ENCODE assay signal across 2 cellular contexts in genomic region chr15:31609243-31609642, GRCh38.
TF ChIP-seq lines count a peak whose summit lies in the region.

No MANE protein-coding gene starts in this region.

TF ChIP-seq in A549, 52 proteins besides CTCF, POLR2A, EP300 and RAD21:
- TF ChIP-seq HEYL (CRISPR knock-in tag; IDR thresholded peaks at IDR 0.05) (no peak), MAFK (IDR thresholded peaks at IDR 0.05; ENCODE audit: partially characterized antibody) (peak; percentile 16)

TF ChIP-seq in SK-N-SH, 30 proteins besides CTCF, POLR2A, EP300 and RAD21:
- no peak for TF ChIP-seq RFX5 (IDR thresholded peaks at IDR 0.05; ENCODE audit: low read length)
- TF ChIP-seq TAF1 (IDR thresholded peaks at IDR 0.05; ENCODE audit: borderline replicate concordance, low read depth, low read length) = no peak
- no peak for TF ChIP-seq MXI1 (IDR thresholded peaks at IDR 0.05; ENCODE audit: low read depth, low read length)
- no peak for TF ChIP-seq ZBTB33 (IDR thresholded peaks at IDR 0.05; ENCODE audit: borderline replicate concordance, low read depth)
- TF ChIP-seq REST (IDR thresholded peaks at IDR 0.05; ENCODE audit: low read depth, low read length) = no peak
- no peak for TF ChIP-seq FOXM1 (IDR thresholded peaks at IDR 0.05; ENCODE audit: low read depth)
